In the genomic region with DNA sequence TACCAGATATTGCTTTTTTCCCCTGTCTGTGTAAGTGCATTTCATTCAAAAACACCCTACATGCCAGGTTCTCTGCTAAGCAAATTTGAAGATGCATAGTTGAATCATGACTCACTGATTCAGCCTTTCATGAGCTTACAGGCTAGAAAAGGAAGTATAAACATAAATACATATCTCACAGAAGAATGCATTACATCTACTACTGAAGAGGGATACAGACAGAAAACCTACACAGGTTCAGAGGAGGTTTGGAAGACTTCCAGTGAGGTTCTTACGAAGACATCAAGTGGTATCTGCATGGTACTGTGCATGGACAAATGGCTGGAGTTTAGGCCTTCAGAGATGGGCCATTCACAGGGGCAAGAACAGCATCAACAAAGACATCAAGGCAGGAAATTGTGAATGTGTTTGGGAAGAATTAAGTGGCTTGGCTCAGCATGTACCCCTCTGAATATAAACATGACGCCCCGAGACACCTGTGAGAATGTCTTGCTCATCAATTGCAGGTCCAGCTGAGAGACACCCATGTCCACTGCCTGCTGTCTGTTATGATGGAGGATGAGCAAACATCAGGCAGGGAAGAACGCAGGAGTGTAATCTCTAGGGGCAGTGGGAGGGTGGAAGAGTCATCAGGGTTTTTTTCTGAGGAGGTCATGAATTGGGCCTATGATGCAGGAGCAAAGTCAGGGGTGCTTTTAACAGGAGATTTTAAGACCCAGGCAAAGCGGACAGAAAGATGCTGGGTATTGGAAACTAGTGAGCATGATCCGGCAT, we compare ENCODE assay signal across 1 cellular context.
TF ChIP-seq lines count a peak whose summit lies in the region.

No MANE protein-coding gene starts in this region.

TF ChIP-seq in HepG2, 621 proteins besides CTCF, POLR2A, EP300 and RAD21 (continued from another document):
- TF ChIP-seq, protein P1, sequence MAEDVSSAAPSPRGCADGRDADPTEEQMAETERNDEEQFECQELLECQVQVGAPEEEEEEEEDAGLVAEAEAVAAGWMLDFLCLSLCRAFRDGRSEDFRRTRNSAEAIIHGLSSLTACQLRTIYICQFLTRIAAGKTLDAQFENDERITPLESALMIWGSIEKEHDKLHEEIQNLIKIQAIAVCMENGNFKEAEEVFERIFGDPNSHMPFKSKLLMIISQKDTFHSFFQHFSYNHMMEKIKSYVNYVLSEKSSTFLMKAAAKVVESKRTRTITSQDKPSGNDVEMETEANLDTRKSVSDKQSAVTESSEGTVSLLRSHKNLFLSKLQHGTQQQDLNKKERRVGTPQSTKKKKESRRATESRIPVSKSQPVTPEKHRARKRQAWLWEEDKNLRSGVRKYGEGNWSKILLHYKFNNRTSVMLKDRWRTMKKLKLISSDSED (CRISPR knock-in tag; IDR thresholded peaks at IDR 0.05) = no peak
- TF ChIP-seq ZFY (CRISPR knock-in tag; IDR thresholded peaks at IDR 0.05) (no peak), ZNF589 (CRISPR knock-in tag; conservative IDR thresholded peaks at IDR 0.05) (no peak), YEATS2 (CRISPR knock-in tag; IDR thresholded peaks at IDR 0.05; ENCODE audit: borderline replicate concordance) (no peak), ARNTL (CRISPR knock-in tag; IDR thresholded peaks at IDR 0.05) (no peak), SOX6 (IDR thresholded peaks at IDR 0.05) (no peak), SOX6 (CRISPR knock-in tag; IDR thresholded peaks at IDR 0.05) (peak; percentile 58), ZKSCAN1 (IDR thresholded peaks at IDR 0.05; ENCODE audit: low read length) (no peak), ZNF335 (CRISPR knock-in tag; IDR thresholded peaks at IDR 0.05) (0 out of 2 replicates have a peak, but pooled peaks have one; percentile 22), GLI4 (CRISPR knock-in tag; IDR thresholded peaks at IDR 0.05; ENCODE audit: borderline replicate concordance) (no peak), MAFF (IDR thresholded peaks at IDR 0.05; ENCODE audit: low read depth, low read length) (peak; percentile 59), FLYWCH1 (CRISPR knock-in tag; IDR thresholded peaks at IDR 0.05) (no peak), ZNF672 (CRISPR knock-in tag; IDR thresholded peaks at IDR 0.05) (no peak), DNMT3B (CRISPR knock-in tag; conservative IDR thresholded peaks at IDR 0.05) (no peak), RXRA (CRISPR knock-in tag; IDR thresholded peaks at IDR 0.05) (no peak), PRMT3 (CRISPR knock-in tag; IDR thresholded peaks at IDR 0.05; ENCODE audit: borderline replicate concordance, low read depth) (no peak), ZSCAN22 (CRISPR knock-in tag; IDR thresholded peaks at IDR 0.05) (no peak), ZNF543 (CRISPR knock-in tag; IDR thresholded peaks at IDR 0.05) (no peak), RFX1 (IDR thresholded peaks at IDR 0.05) (no peak), ELF3 (CRISPR knock-in tag; IDR thresholded peaks at IDR 0.05) (peak; percentile 92), ZFP82 (CRISPR knock-in tag; IDR thresholded peaks at IDR 0.05; ENCODE audit: borderline replicate concordance) (no peak), MATR3 (CRISPR knock-in tag; IDR thresholded peaks at IDR 0.05) (no peak), MTA1 (CRISPR knock-in tag; IDR thresholded peaks at IDR 0.05; ENCODE audit: borderline replicate concordance) (no peak), ZNF878 (CRISPR knock-in tag; IDR thresholded peaks at IDR 0.05) (no peak), ZNF891 (CRISPR knock-in tag; IDR thresholded peaks at IDR 0.05) (no peak), ZMYM4 (CRISPR knock-in tag; IDR thresholded peaks at IDR 0.05) (no peak)
- TF ChIP-seq, protein P2, sequence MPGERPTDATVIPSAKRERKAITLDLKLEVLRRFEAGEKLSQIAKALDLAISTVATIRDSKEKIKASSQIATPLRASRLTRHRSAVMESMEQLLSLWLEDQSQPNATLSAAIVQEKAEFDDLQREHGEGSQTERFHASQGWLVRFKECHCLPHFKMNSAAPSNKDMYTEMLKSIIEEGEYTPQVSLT (CRISPR knock-in tag; IDR thresholded peaks at IDR 0.05; ENCODE audit: borderline replicate concordance, low read depth) = no peak
- TF ChIP-seq, protein P3, sequence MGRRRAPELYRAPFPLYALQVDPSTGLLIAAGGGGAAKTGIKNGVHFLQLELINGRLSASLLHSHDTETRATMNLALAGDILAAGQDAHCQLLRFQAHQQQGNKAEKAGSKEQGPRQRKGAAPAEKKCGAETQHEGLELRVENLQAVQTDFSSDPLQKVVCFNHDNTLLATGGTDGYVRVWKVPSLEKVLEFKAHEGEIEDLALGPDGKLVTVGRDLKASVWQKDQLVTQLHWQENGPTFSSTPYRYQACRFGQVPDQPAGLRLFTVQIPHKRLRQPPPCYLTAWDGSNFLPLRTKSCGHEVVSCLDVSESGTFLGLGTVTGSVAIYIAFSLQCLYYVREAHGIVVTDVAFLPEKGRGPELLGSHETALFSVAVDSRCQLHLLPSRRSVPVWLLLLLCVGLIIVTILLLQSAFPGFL (CRISPR knock-in tag; IDR thresholded peaks at IDR 0.05) = no peak
- TF ChIP-seq, protein P4, sequence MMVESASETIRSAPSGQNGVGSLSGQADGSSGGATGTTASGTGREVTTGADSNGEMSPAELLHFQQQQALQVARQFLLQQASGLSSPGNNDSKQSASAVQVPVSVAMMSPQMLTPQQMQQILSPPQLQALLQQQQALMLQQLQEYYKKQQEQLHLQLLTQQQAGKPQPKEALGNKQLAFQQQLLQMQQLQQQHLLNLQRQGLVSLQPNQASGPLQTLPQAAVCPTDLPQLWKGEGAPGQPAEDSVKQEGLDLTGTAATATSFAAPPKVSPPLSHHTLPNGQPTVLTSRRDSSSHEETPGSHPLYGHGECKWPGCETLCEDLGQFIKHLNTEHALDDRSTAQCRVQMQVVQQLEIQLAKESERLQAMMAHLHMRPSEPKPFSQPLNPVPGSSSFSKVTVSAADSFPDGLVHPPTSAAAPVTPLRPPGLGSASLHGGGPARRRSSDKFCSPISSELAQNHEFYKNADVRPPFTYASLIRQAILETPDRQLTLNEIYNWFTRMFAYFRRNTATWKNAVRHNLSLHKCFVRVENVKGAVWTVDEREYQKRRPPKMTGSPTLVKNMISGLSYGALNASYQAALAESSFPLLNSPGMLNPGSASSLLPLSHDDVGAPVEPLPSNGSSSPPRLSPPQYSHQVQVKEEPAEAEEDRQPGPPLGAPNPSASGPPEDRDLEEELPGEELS (CRISPR knock-in tag; IDR thresholded peaks at IDR 0.05) = peak; percentile 40; the same call in 1 of the 2 replicates
- TF ChIP-seq, protein P5, sequence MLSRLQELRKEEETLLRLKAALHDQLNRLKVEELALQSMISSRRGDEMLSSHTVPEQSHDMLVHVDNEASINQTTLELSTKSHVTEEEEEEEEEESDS (CRISPR knock-in tag; IDR thresholded peaks at IDR 0.05; ENCODE audit: borderline replicate concordance) = no peak
- TF ChIP-seq, protein P6, sequence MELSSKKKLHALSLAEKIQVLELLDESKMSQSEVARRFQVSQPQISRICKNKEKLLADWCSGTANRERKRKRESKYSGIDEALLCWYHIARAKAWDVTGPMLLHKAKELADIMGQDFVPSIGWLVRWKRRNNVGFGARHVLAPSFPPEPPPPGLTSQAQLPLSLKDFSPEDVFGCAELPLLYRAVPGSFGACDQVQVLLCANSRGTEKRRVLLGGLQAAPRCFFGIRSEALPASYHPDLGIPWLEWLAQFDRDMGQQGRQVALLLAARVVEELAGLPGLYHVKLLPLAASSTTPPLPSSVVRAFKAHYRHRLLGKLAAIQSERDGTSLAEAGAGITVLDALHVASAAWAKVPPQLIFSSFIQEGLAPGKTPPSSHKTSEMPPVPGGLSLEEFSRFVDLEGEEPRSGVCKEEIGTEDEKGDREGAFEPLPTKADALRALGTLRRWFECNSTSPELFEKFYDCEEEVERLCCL (CRISPR knock-in tag; IDR thresholded peaks at IDR 0.05; ENCODE audit: borderline replicate concordance) = no peak
- TF ChIP-seq, protein P7, sequence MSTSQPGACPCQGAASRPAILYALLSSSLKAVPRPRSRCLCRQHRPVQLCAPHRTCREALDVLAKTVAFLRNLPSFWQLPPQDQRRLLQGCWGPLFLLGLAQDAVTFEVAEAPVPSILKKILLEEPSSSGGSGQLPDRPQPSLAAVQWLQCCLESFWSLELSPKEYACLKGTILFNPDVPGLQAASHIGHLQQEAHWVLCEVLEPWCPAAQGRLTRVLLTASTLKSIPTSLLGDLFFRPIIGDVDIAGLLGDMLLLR (CRISPR knock-in tag; IDR thresholded peaks at IDR 0.05) = no peak
- TF ChIP-seq, protein P8, sequence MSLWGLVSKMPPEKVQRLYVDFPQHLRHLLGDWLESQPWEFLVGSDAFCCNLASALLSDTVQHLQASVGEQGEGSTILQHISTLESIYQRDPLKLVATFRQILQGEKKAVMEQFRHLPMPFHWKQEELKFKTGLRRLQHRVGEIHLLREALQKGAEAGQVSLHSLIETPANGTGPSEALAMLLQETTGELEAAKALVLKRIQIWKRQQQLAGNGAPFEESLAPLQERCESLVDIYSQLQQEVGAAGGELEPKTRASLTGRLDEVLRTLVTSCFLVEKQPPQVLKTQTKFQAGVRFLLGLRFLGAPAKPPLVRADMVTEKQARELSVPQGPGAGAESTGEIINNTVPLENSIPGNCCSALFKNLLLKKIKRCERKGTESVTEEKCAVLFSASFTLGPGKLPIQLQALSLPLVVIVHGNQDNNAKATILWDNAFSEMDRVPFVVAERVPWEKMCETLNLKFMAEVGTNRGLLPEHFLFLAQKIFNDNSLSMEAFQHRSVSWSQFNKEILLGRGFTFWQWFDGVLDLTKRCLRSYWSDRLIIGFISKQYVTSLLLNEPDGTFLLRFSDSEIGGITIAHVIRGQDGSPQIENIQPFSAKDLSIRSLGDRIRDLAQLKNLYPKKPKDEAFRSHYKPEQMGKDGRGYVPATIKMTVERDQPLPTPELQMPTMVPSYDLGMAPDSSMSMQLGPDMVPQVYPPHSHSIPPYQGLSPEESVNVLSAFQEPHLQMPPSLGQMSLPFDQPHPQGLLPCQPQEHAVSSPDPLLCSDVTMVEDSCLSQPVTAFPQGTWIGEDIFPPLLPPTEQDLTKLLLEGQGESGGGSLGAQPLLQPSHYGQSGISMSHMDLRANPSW (CRISPR knock-in tag; IDR thresholded peaks at IDR 0.05; ENCODE audit: borderline replicate concordance) = no peak
